14 cellular contexts compared by ENCODE assay signal in the genomic region with DNA sequence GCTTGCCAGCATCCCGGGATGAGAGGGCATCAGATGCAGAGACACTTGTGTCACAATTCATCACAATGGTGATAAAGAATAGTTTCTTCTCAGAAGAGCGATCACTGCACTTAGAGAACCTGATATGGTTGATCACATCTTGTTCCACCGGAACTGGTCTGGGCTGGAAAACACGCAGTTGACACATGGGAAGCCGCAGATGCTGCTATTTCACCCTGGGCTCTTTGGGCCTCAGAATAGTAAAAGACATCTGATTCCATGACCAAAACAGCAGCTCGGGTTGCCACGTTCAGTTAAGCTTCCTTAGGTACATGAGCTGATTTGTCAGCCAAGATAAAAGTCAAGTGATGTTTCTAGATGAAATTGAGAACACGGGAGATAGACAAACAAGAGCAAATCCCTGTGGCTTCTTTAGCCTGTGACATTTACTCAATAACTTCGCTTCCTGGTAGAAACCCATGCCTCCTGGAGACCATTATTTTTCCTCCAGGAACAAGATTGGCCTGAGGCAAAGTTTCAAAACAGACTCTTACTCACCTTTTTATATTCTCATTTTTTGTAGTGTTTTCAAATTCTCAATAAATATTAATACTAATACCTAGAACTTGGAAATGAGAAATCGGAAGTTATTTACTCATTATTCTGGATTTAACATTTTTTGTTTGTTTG. TPM values are rescaled to one million over a fixed set of nuclear protein-coding genes. Genes with fewer than 3 reads are reported as not detected.
DNase-seq lines count a peak whose midpoint lies in the region; TF ChIP-seq lines count a peak whose summit lies in the region.
"Had no signal": no experiment of that assay in that cellular context is flagged by ENCODE, and none has a peak within 500 bp of the region (broad histone marks: within the 10 kb centered on the region; RNA-seq: fewer than 3 reads in every experiment).

No MANE protein-coding gene starts in this region.

- in situ Hi-C loops in KBM-7 (cut with MboI; ENCODE audit: low pct_unique_long_range_greater_than_20kb, low sequenced_read_pairs) = no loop called here

- peak; percentile 57 for DNase-seq in NCI-H2171 treated with DMSO at 0.1 percent for 48 hours (lab: John Stamatoyannopoulos, UW)
- DNase-seq in NCI-H2171 (lab: John Stamatoyannopoulos, UW) = no peak
- DNase-seq in NCI-H2196 treated with DMSO at 0.1 percent for 48 hours (lab: John Stamatoyannopoulos, UW; ENCODE audit: unreplicated experiment) = peak; percentile 55
- DNase-seq in choroid plexus epithelial cell (ENCODE audit: low read depth) = peak; percentile 48
- DNase-seq in renal cortical epithelial cell (ENCODE audit: low read depth) = peak; percentile 60
- DNase-seq in GM03348 (ENCODE audit: low spot score) = no peak
- no peak for DNase-seq in KBM-7
- no peak for DNase-seq in DMS79 treated with DMSO at 0.1 percent for 48 hours (lab: John Stamatoyannopoulos, UW)
- DNase-seq: COR-L47, NCI-H1105 treated with DMSO at 0.1 percent for 48 hours, NCI-H187, NCI-H226, NCI-H748 treated with DMSO at 0.1 percent for 48 hours, SW 1271 had no signal

- TF ChIP-seq CTCF in choroid plexus epithelial cell (conservative IDR thresholded peaks at IDR 0.05; ENCODE audit: low read depth, low read length) = no peak

- no peak overlapping the region for H3K4me3 ChIP-seq in choroid plexus epithelial cell (ENCODE audit: low read depth, low read length)

RNA-seq across cellular contexts. Expression of a gene that starts 20.4 kb away (rescaled TPM):
- 0.17 and 1.6 TPM in 2 replicates for total RNA-seq in renal cortical epithelial cell

RNA-seq across cellular contexts. Expression of a gene that starts 59.4 kb away (rescaled TPM):
- total RNA-seq in renal cortical epithelial cell = 15.1 and 18.8 TPM in 2 replicates

RNA-seq across cellular contexts. Expression of a gene that starts 59.5 kb away (rescaled TPM):
- 10.4 and 10.9 TPM in 2 replicates for total RNA-seq in renal cortical epithelial cell

Comparison
In these comparisons a context has a peak if more than half of its experiments do, and no peak if none do; other contexts are left out.
1. DNase-seq: peak in NCI-H2171 treated with DMSO at 0.1 percent for 48 hours (single experiment), NCI-H2196 treated with DMSO at 0.1 percent for 48 hours (single experiment), choroid plexus epithelial cell (single experiment) and renal cortical epithelial cell (single experiment); none in NCI-H2171 (single experiment), GM03348 (single experiment), KBM-7 (single experiment) and DMS79 treated with DMSO at 0.1 percent for 48 hours (single experiment).